In the genomic region with DNA sequence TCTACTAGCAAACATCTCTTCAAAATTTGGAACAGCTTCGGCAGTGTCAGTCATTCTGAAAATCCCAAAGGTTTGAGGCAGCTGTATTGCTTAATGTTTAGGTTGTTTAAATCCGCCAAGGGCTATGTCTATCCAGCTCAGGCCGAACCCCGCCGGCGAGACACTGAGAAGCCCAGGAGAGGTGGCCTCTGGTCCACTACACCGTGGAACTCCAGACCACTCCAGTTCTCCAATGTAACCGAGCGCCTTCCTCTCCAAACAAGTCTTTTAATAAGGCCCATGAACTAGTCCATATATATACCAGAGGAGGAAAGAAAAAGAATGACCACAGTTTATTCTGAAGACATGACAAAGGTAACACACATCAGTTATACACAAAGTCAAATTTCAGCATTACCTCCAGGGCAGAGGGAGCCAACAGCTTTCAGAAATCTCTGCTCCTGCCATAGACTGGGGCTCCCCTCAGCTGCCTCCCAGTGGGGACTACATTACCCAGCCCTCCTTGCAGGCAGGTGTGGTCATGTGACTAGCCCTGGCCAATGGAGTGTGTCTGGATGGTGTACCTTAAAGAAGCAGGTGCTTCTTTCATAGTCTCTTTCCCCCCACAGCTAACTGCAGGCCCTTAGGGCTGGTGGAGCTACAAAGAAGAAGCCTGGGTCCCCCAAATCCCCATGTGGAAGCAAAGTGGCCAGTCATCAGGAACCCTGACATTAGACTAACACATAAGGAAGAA, we compare ENCODE assay signal across 8 cellular contexts. TPM values are rescaled to one million over a fixed set of nuclear protein-coding genes. Genes with fewer than 3 reads are reported as not detected.
DNase-seq lines count a peak whose midpoint lies in the region; ATAC-seq and TF ChIP-seq lines count a peak whose summit lies in the region.

A gene (minus strand): TSS at position 255 of the 733 bp plus-strand sequence. CDS start 201 bp downstream, at position 54.

- 97% methylated on average over 9 of the region's 9 CpGs for WGBS in suprapubic skin

- no peak for TF ChIP-seq CTCF in DND-41 (IDR thresholded peaks at IDR 0.05; ENCODE audit: borderline replicate concordance, extremely low read depth, low read length, poor library complexity, severe bottlenecking)
- TF ChIP-seq CTCF in endothelial cell (IDR thresholded peaks at IDR 0.05; ENCODE audit: unreplicated experiment) = no peak
- no peak for TF ChIP-seq CTCF in suprapubic skin (IDR thresholded peaks at IDR 0.05)

- H3K4me2 ChIP-seq in DND-41 (ENCODE audit: insufficient read depth, low read length) = no peak within 1 kb of the TSS

- H4K20me1 ChIP-seq in DND-41 (ENCODE audit: insufficient read depth, low read length) = no peaks in the 10 kb centered on the region

- no peaks in the 10 kb centered on the region for H3K4me1 Mint-ChIP-seq in effector memory CD8-positive, alpha-beta T cell (ENCODE audit: low read depth in 2 of 2)
- H3K4me1 Mint-ChIP-seq in stimulated activated naive B cell treated with anti-CD40 and anti-IgM and Interleukin-4, amounts not matched to agents 10 μg/mL and 1 μg/mL and 100 μg/mL, for 72 hours = peaks cover 36 to 49% of the 10 kb centered on the region in 2 donors
- peaks cover 54% of the 10 kb centered on the region for H3K4me1 Mint-ChIP-seq in endothelial cell (ENCODE audit: unreplicated experiment)

- TF ChIP-seq EP300 in suprapubic skin (IDR thresholded peaks at IDR 0.05) = no peak

- TF ChIP-seq POLR2A in suprapubic skin (IDR thresholded peaks at IDR 0.05) = no peak

- peaks cover 17% of the 10 kb centered on the region for H3K4me1 ChIP-seq in DND-41 (ENCODE audit: insufficient read depth, low read length)
- peaks cover 4% of the 10 kb centered on the region for H3K4me1 ChIP-seq in suprapubic skin

- no peaks in the 10 kb centered on the region for H3K79me2 ChIP-seq in DND-41 (ENCODE audit: insufficient read depth, low read length)

- no peaks in the 10 kb centered on the region for H3K9me3 Mint-ChIP-seq in effector memory CD8-positive, alpha-beta T cell
- no peaks in the 10 kb centered on the region for H3K9me3 Mint-ChIP-seq in stimulated activated naive B cell treated with anti-CD40 and anti-IgM and Interleukin-4, amounts not matched to agents 10 μg/mL and 1 μg/mL and 100 μg/mL, for 72 hours
- no peaks in the 10 kb centered on the region for H3K9me3 Mint-ChIP-seq in endothelial cell (ENCODE audit: unreplicated experiment)

- H3K27me3 ChIP-seq in DND-41 (ENCODE audit: insufficient read depth, low read length, poor library complexity) = no peaks in the 10 kb centered on the region
- H3K27me3 ChIP-seq in suprapubic skin = no peaks in the 10 kb centered on the region

- H3K4me3 ChIP-seq in DND-41 (ENCODE audit: low read depth in 1 of 2, low read length in 2 of 2) (no peak within 1 kb of the TSS), suprapubic skin (no peak within 1 kb of the TSS)

- no peak within 1 kb of the TSS for H2AFZ ChIP-seq in DND-41 (ENCODE audit: low read depth, low read length)

- H3K36me3 Mint-ChIP-seq in effector memory CD8-positive, alpha-beta T cell (ENCODE audit: insufficient read depth) = peaks cover 5% of the 10 kb centered on the region
- no peaks in the 10 kb centered on the region for H3K36me3 Mint-ChIP-seq in stimulated activated naive B cell treated with anti-CD40 and anti-IgM and Interleukin-4, amounts not matched to agents 10 μg/mL and 1 μg/mL and 100 μg/mL, for 72 hours
- peaks cover 4% of the 10 kb centered on the region for H3K36me3 Mint-ChIP-seq in endothelial cell (ENCODE audit: low read depth, unreplicated experiment)

- DNase-seq in DND-41 (peak; percentile 20), SW480 (ENCODE audit: low spot score) (peak; percentile 30), endothelial cell (ENCODE audit: low spot score) (no peak), suprapubic skin (ENCODE audit: low spot score in 2 of 2) (no peak)
- DNase-seq in effector memory CD8-positive, alpha-beta T cell = peak; percentile 19 to 41 (median 26)
- peak; percentile 38 for DNase-seq in stimulated activated naive B cell treated with anti-CD40 and anti-IgM and Interleukin-4, amounts not matched to agents 10 μg/mL and 1 μg/mL and 100 μg/mL, for 72 hours

- H3K4me3 Mint-ChIP-seq in effector memory CD8-positive, alpha-beta T cell = no peak within 1 kb of the TSS
- peak within 1 kb of the TSS in 1 of 2 donors; percentile 37 for H3K4me3 Mint-ChIP-seq in stimulated activated naive B cell treated with anti-CD40 and anti-IgM and Interleukin-4, amounts not matched to agents 10 μg/mL and 1 μg/mL and 100 μg/mL, for 72 hours
- no peak within 1 kb of the TSS for H3K4me3 Mint-ChIP-seq in endothelial cell (ENCODE audit: unreplicated experiment)

- ATAC-seq in DND-41 (ENCODE audit: insufficient read depth, low read depth) = peak; percentile 82
- ATAC-seq in GM19328 (IDR thresholded peaks at IDR 0.05; ENCODE audit: unreplicated experiment) = peak; percentile 70
- peak; percentile 64 for ATAC-seq in HG03135 (IDR thresholded peaks at IDR 0.05; ENCODE audit: unreplicated experiment)
- ATAC-seq in effector memory CD8-positive, alpha-beta T cell (replicated peaks) = peak; percentile 98
- peak; percentile 53 to 54 for ATAC-seq in stimulated activated naive B cell treated with anti-CD40 and anti-IgM and Interleukin-4, amounts not matched to agents 10 μg/mL and 1 μg/mL and 100 μg/mL, for 72 hours (replicated peaks)

- no peak within 1 kb of the TSS for H3K27ac Mint-ChIP-seq in effector memory CD8-positive, alpha-beta T cell
- no peak within 1 kb of the TSS for H3K27ac Mint-ChIP-seq in stimulated activated naive B cell treated with anti-CD40 and anti-IgM and Interleukin-4, amounts not matched to agents 10 μg/mL and 1 μg/mL and 100 μg/mL, for 72 hours
- no peak within 1 kb of the TSS for H3K27ac Mint-ChIP-seq in endothelial cell (ENCODE audit: unreplicated experiment)

- H3K36me3 ChIP-seq in DND-41 (ENCODE audit: insufficient read depth, low read length) (no peaks in the 10 kb centered on the region), suprapubic skin (no peaks in the 10 kb centered on the region)

- H3K9ac ChIP-seq in DND-41 (ENCODE audit: low read depth, low read length) = no peak within 1 kb of the TSS

- H3K27me3 Mint-ChIP-seq in effector memory CD8-positive, alpha-beta T cell = peaks cover 7 to 14% of the 10 kb centered on the region in 2 donors
- H3K27me3 Mint-ChIP-seq in stimulated activated naive B cell treated with anti-CD40 and anti-IgM and Interleukin-4, amounts not matched to agents 10 μg/mL and 1 μg/mL and 100 μg/mL, for 72 hours = no peaks in the 10 kb centered on the region
- peaks cover 4% of the 10 kb centered on the region for H3K27me3 Mint-ChIP-seq in endothelial cell (ENCODE audit: unreplicated experiment)

- H3K27ac ChIP-seq in DND-41 (ENCODE audit: low read length) (no peak within 1 kb of the TSS), suprapubic skin (no peak within 1 kb of the TSS)

- no peaks in the 10 kb centered on the region for H3K9me3 ChIP-seq in DND-41 (ENCODE audit: insufficient read depth, low read length, severe bottlenecking)
- H3K9me3 ChIP-seq in suprapubic skin = no peaks in the 10 kb centered on the region

RNA-seq across cellular contexts. Expression of the gene that starts here (rescaled TPM):
- total RNA-seq in endothelial cell (ENCODE audit: unreplicated experiment) (4.9 TPM), suprapubic skin (1 to 10 TPM; 1.0 to 3.6 (median 1.1) TPM)

Comparison
In these comparisons a context has a peak if more than half of its experiments do, and no peak if none do; other contexts are left out.
1. DNase-seq: peak in DND-41 (single experiment), SW480 (single experiment), effector memory CD8-positive, alpha-beta T cell (3 of 3) and stimulated activated naive B cell treated with anti-CD40 and anti-IgM and Interleukin-4, amounts not matched to agents 10 μg/mL and 1 μg/mL and 100 μg/mL, for 72 hours (single experiment); none in endothelial cell (single experiment) and suprapubic skin (0 of 2).
2. Peak in every context shown above with its lines, with median percentiles within 50 percentile points of each other: ATAC-seq.